2 cellular contexts compared by ENCODE assay signal in the genomic region with DNA sequence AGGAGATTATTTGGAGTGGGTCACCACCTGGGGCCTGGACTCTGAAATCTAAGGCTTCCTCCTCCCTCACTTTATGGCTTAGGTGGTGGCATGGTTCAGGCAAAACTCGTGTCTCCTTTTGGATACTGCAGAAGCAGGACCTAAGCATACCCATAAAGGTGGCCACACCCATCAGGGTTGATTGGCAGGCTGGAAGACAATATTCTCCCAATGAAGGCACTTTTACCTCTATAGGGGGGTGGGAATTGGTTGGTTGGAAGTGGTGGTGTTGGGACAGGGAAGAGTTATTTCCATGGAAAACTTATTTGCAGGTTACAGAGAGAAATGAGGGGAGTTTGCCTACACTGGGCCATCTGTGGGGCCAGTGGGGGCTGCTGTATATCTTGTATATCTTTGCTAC.
TF ChIP-seq lines count a peak whose summit lies in the region.

No MANE protein-coding gene starts in this region.

TF ChIP-seq in HEK293T, 16 proteins besides CTCF, POLR2A, EP300 and RAD21:
- TF ChIP-seq ELF4 (IDR thresholded peaks at IDR 0.05) (no peak), NFRKB (IDR thresholded peaks at IDR 0.05) (no peak), TARDBP (IDR thresholded peaks at IDR 0.05) (no peak), CTBP1 (IDR thresholded peaks at IDR 0.05; ENCODE audit: borderline replicate concordance) (no peak), FOXK2 (IDR thresholded peaks at IDR 0.05) (no peak), SUZ12 (IDR thresholded peaks at IDR 0.05) (no peak), SP1 (IDR thresholded peaks at IDR 0.05) (no peak)
- TF ChIP-seq, protein P1, sequence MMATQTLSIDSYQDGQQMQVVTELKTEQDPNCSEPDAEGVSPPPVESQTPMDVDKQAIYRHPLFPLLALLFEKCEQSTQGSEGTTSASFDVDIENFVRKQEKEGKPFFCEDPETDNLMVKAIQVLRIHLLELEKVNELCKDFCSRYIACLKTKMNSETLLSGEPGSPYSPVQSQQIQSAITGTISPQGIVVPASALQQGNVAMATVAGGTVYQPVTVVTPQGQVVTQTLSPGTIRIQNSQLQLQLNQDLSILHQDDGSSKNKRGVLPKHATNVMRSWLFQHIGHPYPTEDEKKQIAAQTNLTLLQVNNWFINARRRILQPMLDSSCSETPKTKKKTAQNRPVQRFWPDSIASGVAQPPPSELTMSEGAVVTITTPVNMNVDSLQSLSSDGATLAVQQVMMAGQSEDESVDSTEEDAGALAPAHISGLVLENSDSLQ (IDR thresholded peaks at IDR 0.05), result peak; percentile 82

TF ChIP-seq in K562, 482 proteins besides CTCF, POLR2A, EP300 and RAD21:
- TF ChIP-seq, protein P2, sequence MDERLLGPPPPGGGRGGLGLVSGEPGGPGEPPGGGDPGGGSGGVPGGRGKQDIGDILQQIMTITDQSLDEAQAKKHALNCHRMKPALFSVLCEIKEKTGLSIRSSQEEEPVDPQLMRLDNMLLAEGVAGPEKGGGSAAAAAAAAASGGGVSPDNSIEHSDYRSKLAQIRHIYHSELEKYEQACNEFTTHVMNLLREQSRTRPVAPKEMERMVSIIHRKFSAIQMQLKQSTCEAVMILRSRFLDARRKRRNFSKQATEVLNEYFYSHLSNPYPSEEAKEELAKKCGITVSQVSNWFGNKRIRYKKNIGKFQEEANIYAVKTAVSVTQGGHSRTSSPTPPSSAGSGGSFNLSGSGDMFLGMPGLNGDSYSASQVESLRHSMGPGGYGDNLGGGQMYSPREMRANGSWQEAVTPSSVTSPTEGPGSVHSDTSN (CRISPR knock-in tag; IDR thresholded peaks at IDR 0.05; ENCODE audit: low read depth), result no peak
- TF ChIP-seq, protein P2 (tag; conservative IDR thresholded peaks at IDR 0.05; ENCODE audit: low read depth), result 0 out of 2 replicates have a peak, but pooled peaks have one; percentile 13
- no peak for TF ChIP-seq RBM25 (IDR thresholded peaks at IDR 0.05; ENCODE audit: low read depth, low read length, severe bottlenecking)
- no peak for TF ChIP-seq NR4A1 (CRISPR knock-in tag; IDR thresholded peaks at IDR 0.05)
- TF ChIP-seq NR4A1 (tag; IDR thresholded peaks at IDR 0.05), result no peak
- TF ChIP-seq, protein P1 (IDR thresholded peaks at IDR 0.05), result peak; percentile 91
TF ChIP-seq in K562: peak in this region for 2.
